8 cellular contexts compared by ENCODE assay signal in the genomic region with DNA sequence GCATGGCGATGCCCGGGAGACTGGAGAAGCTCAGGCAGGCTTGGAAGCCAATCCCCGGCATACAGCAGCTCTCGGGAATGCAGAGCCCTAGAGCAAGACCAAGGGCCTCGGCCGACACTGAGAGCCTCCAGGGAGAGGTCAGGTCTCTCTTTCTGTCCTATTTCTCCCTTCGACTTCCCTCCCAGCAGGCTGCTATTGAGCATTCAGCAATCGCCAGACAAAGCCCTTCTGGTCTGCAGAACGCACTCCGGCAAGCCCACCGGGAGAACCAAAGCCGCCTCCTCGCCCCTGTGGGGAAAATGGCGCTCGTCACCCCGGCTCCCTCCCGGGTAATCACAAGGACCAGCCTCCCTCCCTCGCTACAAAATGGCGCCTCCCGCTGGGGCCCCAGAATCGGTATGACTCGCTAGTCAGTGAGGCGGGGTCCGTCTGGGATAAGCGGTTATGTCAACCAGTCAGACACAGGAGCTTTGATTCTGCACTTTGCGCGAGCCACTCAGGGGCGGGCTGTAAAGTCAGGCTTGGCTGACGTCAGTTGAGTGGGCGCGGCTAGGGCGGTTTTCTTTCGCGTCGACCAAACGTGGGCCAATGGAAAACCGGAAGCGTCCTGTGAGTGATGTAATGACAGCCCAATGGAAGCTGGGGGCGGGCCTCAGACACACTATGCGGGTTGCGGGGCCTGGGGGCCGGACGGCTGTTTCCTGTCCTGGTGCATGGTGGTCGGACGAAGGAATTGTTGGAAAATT. TPM values are rescaled to one million over a fixed set of nuclear protein-coding genes. Genes with fewer than 3 reads are reported as not detected.
A peak's percentile ranks its signal among the peaks of the same experiment; 100 is the strongest.
DNase-seq lines count a peak whose midpoint lies in the region; ATAC-seq and TF ChIP-seq lines count a peak whose summit lies in the region.

A gene (plus strand): TSS at position 691 of the 746 bp plus-strand sequence. CDS start 10,297 bp downstream, outside the sequence.

- peak within 1 kb of the TSS; percentile 90 for H3K4me3 ChIP-seq in RWPE2 (ENCODE audit: severe bottlenecking)
- peak within 1 kb of the TSS; percentile 100 for H3K4me3 ChIP-seq in fibroblast of mammary gland (ENCODE audit: control insufficient read depth, low read depth, low read length)

- intact Hi-C loops in activated T-helper 2 cell treated with anti-CD3 and anti-CD28 coated beads, Interferon-gamma antibody, Interleukin-2, Interleukin-4, amounts not matched to agents 10 μg/mL and 5 μg/mL and 100 μg/mL, durations not matched to agents 14 hours and 24 hours and 36 hours (cut with micrococcal nuclease), result loop anchor here (1.0 to 5.0 kb wide), 12 partner anchors 47 to 778 kb away; a partner anchor contains a TSS

- POLR2A ChIA-PET in naive thymus-derived CD8-positive, alpha-beta T cell (lab: Charles Lee), result interaction anchor here (0.6 to 3.1 kb wide), 44 partner anchors 8 to 1474 kb away, joined by 3 to 44 read pairs (median 4); a partner anchor contains a TSS

- H3K36me3 Mint-ChIP-seq in activated T-helper 2 cell treated with anti-CD3 and anti-CD28 coated beads, Interferon-gamma antibody, Interleukin-2, Interleukin-4, amounts not matched to agents 10 μg/mL and 5 μg/mL and 100 μg/mL, durations not matched to agents 14 hours and 24 hours and 36 hours (ENCODE audit: low read depth), result peaks cover 23% of the 10 kb centered on the region
- peaks cover 0 to 7% (median 6%) of the 10 kb centered on the region in 3 donors for H3K36me3 Mint-ChIP-seq in naive thymus-derived CD8-positive, alpha-beta T cell

- no peaks in the 10 kb centered on the region for H3K36me3 ChIP-seq in RWPE2 (ENCODE audit: low read depth)

- H3K9me3 Mint-ChIP-seq in activated T-helper 2 cell treated with anti-CD3 and anti-CD28 coated beads, Interferon-gamma antibody, Interleukin-2, Interleukin-4, amounts not matched to agents 10 μg/mL and 5 μg/mL and 100 μg/mL, durations not matched to agents 14 hours and 24 hours and 36 hours, result no peaks in the 10 kb centered on the region
- H3K9me3 Mint-ChIP-seq in naive thymus-derived CD8-positive, alpha-beta T cell, result peaks cover 0 to 4% (median 0%) of the 10 kb centered on the region in 9 donors

- H3K27ac Mint-ChIP-seq in activated T-helper 2 cell treated with anti-CD3 and anti-CD28 coated beads, Interferon-gamma antibody, Interleukin-2, Interleukin-4, amounts not matched to agents 10 μg/mL and 5 μg/mL and 100 μg/mL, durations not matched to agents 14 hours and 24 hours and 36 hours, result peak within 1 kb of the TSS; percentile 97
- H3K27ac Mint-ChIP-seq in naive thymus-derived CD8-positive, alpha-beta T cell, result peak within 1 kb of the TSS; percentile 91 to 99 (median 98)

- no peaks in the 10 kb centered on the region for H3K9me3 ChIP-seq in RWPE2 (ENCODE audit: severe bottlenecking)

- H3K27ac ChIP-seq in RWPE2 (ENCODE audit: poor library complexity, severe bottlenecking), result peak within 1 kb of the TSS; percentile 93

- peak within 1 kb of the TSS; percentile 93 for H3K4me3 Mint-ChIP-seq in activated T-helper 2 cell treated with anti-CD3 and anti-CD28 coated beads, Interferon-gamma antibody, Interleukin-2, Interleukin-4, amounts not matched to agents 10 μg/mL and 5 μg/mL and 100 μg/mL, durations not matched to agents 14 hours and 24 hours and 36 hours (ENCODE audit: low read depth)
- H3K4me3 Mint-ChIP-seq in naive thymus-derived CD8-positive, alpha-beta T cell, result peak within 1 kb of the TSS; percentile 88 to 99 (median 96)

- DNase-seq in EH (ENCODE audit: low read depth) (peak; percentile 100), H4 (ENCODE audit: low spot score) (peak; percentile 100), LoVo (ENCODE audit: low spot score) (peak; percentile 100), RWPE2 (ENCODE audit: low spot score) (peak; percentile 99), fibroblast of mammary gland (ENCODE audit: low read depth) (peak; percentile 100)
- DNase-seq in activated T-helper 2 cell treated with anti-CD3 and anti-CD28 coated beads, Interferon-gamma antibody, Interleukin-2, Interleukin-4, amounts not matched to agents 10 μg/mL and 5 μg/mL and 100 μg/mL, durations not matched to agents 14 hours and 24 hours and 36 hours (ENCODE audit: low spot score), result peak; percentile 100
- DNase-seq in naive thymus-derived CD8-positive, alpha-beta T cell, result peak; percentile 95 to 100 (median 100)
- DNase-seq in stimulated activated naive CD4-positive, alpha-beta T cell (lab: John Stamatoyannopoulos, UW), result peak; percentile 98 to 100 (median 100)

- TF ChIP-seq CTCF in RWPE2 (IDR thresholded peaks at IDR 0.05; ENCODE audit: poor library complexity, severe bottlenecking) (no peak), fibroblast of mammary gland (conservative IDR thresholded peaks at IDR 0.05; ENCODE audit: control insufficient read depth, insufficient read depth, low read depth, low read length) (no peak)

- peaks cover 15% of the 10 kb centered on the region for H3K4me1 ChIP-seq in RWPE2 (ENCODE audit: insufficient read depth, poor library complexity, severe bottlenecking)

- peak; percentile 86 for ATAC-seq in RWPE2 (ENCODE audit: low read depth)
- peak; percentile 85 to 89 for ATAC-seq in naive thymus-derived CD8-positive, alpha-beta T cell

- peaks cover 18% of the 10 kb centered on the region for H3K4me1 Mint-ChIP-seq in activated T-helper 2 cell treated with anti-CD3 and anti-CD28 coated beads, Interferon-gamma antibody, Interleukin-2, Interleukin-4, amounts not matched to agents 10 μg/mL and 5 μg/mL and 100 μg/mL, durations not matched to agents 14 hours and 24 hours and 36 hours (ENCODE audit: low read depth)
- peaks cover 9 to 34% (median 33%) of the 10 kb centered on the region in 4 donors for H3K4me1 Mint-ChIP-seq in naive thymus-derived CD8-positive, alpha-beta T cell

- H3K27me3 Mint-ChIP-seq in activated T-helper 2 cell treated with anti-CD3 and anti-CD28 coated beads, Interferon-gamma antibody, Interleukin-2, Interleukin-4, amounts not matched to agents 10 μg/mL and 5 μg/mL and 100 μg/mL, durations not matched to agents 14 hours and 24 hours and 36 hours (ENCODE audit: low read depth), result no peaks in the 10 kb centered on the region
- H3K27me3 Mint-ChIP-seq in naive thymus-derived CD8-positive, alpha-beta T cell, result peaks cover 0 to 1% (median 0%) of the 10 kb centered on the region in 5 donors

- no peaks in the 10 kb centered on the region for H3K27me3 ChIP-seq in RWPE2 (ENCODE audit: insufficient read depth, poor library complexity, severe bottlenecking)

RNA-seq across cellular contexts. Expression of the gene that starts here (rescaled TPM):
- 27.6 and 38.0 TPM in 2 replicates for total RNA-seq in H4 (2014; rRNA removed; shearing (Covaris generic))
- total RNA-seq in activated T-helper 2 cell treated with anti-CD3 and anti-CD28 coated beads, Interferon-gamma antibody, Interleukin-2, Interleukin-4, amounts not matched to agents 10 μg/mL and 5 μg/mL and 100 μg/mL, durations not matched to agents 14 hours and 24 hours and 36 hours, result 30.9 and 36.8 TPM in 2 replicates
- total RNA-seq in naive thymus-derived CD8-positive, alpha-beta T cell, result 10 to 100 TPM; 51.3 TPM
- 10 to 100 TPM; 28.1 to 38.5 (median 32.9) TPM for polyA plus RNA-seq in naive thymus-derived CD8-positive, alpha-beta T cell

Comparison
In these comparisons a context has a peak if more than half of its experiments do, and no peak if none do; other contexts are left out.
1. Peak in every context shown above with its lines: DNase-seq, ATAC-seq, H3K4me3 ChIP-seq and H3K27ac ChIP-seq.